Comparison of ENCODE assay signal across 1 cellular context in the genomic region with DNA sequence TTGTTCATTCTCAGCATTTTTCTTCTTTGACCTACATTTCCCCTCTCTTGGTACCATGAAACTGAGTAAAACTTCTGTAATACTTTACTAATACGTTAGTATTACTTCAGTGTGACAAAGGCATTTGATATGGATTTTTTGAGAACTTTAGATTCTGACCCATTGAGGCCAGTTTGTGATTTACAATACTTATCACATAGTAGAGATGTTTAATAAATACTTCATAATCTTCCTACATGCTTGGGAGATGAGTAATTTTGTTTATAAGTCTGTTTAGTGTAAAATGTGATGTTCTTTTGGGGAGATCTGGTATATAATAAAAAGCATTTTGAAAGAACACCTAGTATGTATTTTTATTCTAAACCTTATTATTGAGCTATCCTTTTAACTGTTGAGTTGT.
TF ChIP-seq lines count a peak whose summit lies in the region.

No MANE protein-coding gene starts in this region.

TF ChIP-seq in IMR-90, 13 proteins besides CTCF, POLR2A, EP300 and RAD21:
- TF ChIP-seq SMC3 (IDR thresholded peaks at IDR 0.05; ENCODE audit: low read depth, low read length) (no peak), MAZ (IDR thresholded peaks at IDR 0.05; ENCODE audit: borderline replicate concordance, low read depth, low read length) (no peak), FOS (IDR thresholded peaks at IDR 0.05; ENCODE audit: low read depth, low read length) (no peak), MAFK (IDR thresholded peaks at IDR 0.05; ENCODE audit: low read depth, low read length) (no peak), CEBPB (IDR thresholded peaks at IDR 0.05; ENCODE audit: low read depth, low read length) (no peak), NFE2L2 (IDR thresholded peaks at IDR 0.05; ENCODE audit: low read depth, low read length) (no peak), RCOR1 (IDR thresholded peaks at IDR 0.05; ENCODE audit: insufficient replicate concordance, low read length) (no peak), BHLHE40 (IDR thresholded peaks at IDR 0.05; ENCODE audit: low read depth, low read length) (no peak), CHD1 (IDR thresholded peaks at IDR 0.05; ENCODE audit: low read depth, low read length) (no peak), RFX5 (IDR thresholded peaks at IDR 0.05; ENCODE audit: low read depth, low read length) (no peak), MXI1 (IDR thresholded peaks at IDR 0.05; ENCODE audit: borderline replicate concordance, low read depth, low read length) (no peak)
- TF ChIP-seq, protein P1, sequence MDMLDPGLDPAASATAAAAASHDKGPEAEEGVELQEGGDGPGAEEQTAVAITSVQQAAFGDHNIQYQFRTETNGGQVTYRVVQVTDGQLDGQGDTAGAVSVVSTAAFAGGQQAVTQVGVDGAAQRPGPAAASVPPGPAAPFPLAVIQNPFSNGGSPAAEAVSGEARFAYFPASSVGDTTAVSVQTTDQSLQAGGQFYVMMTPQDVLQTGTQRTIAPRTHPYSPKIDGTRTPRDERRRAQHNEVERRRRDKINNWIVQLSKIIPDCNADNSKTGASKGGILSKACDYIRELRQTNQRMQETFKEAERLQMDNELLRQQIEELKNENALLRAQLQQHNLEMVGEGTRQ (IDR thresholded peaks at IDR 0.05; ENCODE audit: low read depth, low read length), result no peak
- TF ChIP-seq, protein P2, sequence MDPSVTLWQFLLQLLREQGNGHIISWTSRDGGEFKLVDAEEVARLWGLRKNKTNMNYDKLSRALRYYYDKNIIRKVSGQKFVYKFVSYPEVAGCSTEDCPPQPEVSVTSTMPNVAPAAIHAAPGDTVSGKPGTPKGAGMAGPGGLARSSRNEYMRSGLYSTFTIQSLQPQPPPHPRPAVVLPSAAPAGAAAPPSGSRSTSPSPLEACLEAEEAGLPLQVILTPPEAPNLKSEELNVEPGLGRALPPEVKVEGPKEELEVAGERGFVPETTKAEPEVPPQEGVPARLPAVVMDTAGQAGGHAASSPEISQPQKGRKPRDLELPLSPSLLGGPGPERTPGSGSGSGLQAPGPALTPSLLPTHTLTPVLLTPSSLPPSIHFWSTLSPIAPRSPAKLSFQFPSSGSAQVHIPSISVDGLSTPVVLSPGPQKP (IDR thresholded peaks at IDR 0.05; ENCODE audit: borderline replicate concordance, low read depth, low read length), result no peak
